In the genomic region with DNA sequence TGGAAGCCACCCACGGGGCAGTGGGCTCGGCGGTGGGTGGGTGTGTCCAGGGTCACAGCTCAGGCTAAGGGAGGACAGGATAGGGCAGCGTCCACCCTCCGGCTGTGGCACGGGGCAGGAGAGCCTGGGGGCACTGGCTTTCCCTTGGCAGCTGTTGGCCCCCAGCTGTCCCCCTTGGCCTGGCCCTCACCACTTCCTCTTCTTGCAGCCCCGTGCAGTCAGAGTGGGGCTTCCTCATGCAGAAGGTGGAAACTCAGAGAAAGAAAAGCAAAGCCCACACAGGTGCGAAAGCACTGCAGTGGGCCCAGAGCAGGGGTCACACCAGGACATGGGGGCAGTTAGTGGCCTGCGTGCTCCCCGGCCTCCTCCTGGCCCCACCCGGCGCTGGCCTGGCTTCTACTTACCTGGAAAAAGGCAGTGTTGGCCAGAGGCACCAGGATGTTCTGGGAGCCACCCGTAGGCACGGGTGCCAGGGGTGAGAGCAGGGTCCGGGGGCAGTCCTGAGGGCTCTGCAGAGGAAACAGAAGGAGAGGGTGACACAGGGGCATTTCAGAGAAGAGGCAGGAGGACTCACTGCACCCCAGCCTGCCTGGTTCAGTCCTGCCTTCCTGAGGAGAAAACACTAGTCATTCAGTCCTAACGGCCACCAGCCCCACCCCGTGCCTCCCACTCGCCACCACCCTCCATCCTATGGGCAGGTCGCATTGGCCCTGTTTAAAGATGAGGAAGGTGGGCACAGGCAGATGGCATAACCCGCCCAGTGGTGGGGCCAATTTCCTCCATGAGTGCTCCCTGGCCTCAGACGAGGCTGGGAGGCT, we compare ENCODE assay signal across 1 cellular context.
TF ChIP-seq lines count a peak whose summit lies in the region.

No MANE protein-coding gene starts in this region.

TF ChIP-seq in GM12878, 131 proteins besides CTCF, POLR2A, EP300 and RAD21 (continued from another document):
- TF ChIP-seq, protein P1, sequence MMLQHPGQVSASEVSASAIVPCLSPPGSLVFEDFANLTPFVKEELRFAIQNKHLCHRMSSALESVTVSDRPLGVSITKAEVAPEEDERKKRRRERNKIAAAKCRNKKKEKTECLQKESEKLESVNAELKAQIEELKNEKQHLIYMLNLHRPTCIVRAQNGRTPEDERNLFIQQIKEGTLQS (IDR thresholded peaks at IDR 0.05; ENCODE audit: borderline replicate concordance, extremely low read depth, low read depth, low read length) = no peak
- TF ChIP-seq JUND (IDR thresholded peaks at IDR 0.05; ENCODE audit: low read depth, low read length) = no peak
- peak; percentile 89 for TF ChIP-seq GATAD2B (conservative IDR thresholded peaks at IDR 0.05; ENCODE audit: low read depth)
- no peak for TF ChIP-seq SUPT20H (IDR thresholded peaks at IDR 0.05; ENCODE audit: borderline replicate concordance, control insufficient read depth, low read depth, low read length)
- TF ChIP-seq EED (IDR thresholded peaks at IDR 0.05; ENCODE audit: low read depth) = peak; percentile 58
- peak; percentile 55; the same call in 1 of the 2 replicates for TF ChIP-seq MTA2 (IDR thresholded peaks at IDR 0.05; ENCODE audit: low read depth)
- TF ChIP-seq, protein P2, sequence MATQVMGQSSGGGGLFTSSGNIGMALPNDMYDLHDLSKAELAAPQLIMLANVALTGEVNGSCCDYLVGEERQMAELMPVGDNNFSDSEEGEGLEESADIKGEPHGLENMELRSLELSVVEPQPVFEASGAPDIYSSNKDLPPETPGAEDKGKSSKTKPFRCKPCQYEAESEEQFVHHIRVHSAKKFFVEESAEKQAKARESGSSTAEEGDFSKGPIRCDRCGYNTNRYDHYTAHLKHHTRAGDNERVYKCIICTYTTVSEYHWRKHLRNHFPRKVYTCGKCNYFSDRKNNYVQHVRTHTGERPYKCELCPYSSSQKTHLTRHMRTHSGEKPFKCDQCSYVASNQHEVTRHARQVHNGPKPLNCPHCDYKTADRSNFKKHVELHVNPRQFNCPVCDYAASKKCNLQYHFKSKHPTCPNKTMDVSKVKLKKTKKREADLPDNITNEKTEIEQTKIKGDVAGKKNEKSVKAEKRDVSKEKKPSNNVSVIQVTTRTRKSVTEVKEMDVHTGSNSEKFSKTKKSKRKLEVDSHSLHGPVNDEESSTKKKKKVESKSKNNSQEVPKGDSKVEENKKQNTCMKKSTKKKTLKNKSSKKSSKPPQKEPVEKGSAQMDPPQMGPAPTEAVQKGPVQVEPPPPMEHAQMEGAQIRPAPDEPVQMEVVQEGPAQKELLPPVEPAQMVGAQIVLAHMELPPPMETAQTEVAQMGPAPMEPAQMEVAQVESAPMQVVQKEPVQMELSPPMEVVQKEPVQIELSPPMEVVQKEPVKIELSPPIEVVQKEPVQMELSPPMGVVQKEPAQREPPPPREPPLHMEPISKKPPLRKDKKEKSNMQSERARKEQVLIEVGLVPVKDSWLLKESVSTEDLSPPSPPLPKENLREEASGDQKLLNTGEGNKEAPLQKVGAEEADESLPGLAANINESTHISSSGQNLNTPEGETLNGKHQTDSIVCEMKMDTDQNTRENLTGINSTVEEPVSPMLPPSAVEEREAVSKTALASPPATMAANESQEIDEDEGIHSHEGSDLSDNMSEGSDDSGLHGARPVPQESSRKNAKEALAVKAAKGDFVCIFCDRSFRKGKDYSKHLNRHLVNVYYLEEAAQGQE (IDR thresholded peaks at IDR 0.05; ENCODE audit: low read depth, low read length) = no peak
- peak in 1 of 2 experiments; percentile 84; a peak in 3 of 4 replicates for TF ChIP-seq BHLHE40 (IDR thresholded peaks at IDR 0.05; ENCODE audit: borderline replicate concordance in 1 of 2, low read depth in 2 of 2, low read length in 1 of 2)
- TF ChIP-seq RELA (IDR thresholded peaks at IDR 0.05; ENCODE audit: borderline replicate concordance, partially characterized antibody) = no peak
- no peak for TF ChIP-seq CHD1 (IDR thresholded peaks at IDR 0.05; ENCODE audit: low read depth, low read length)
- no peak for TF ChIP-seq SMAD5 (IDR thresholded peaks at IDR 0.05; ENCODE audit: low read depth)
- TF ChIP-seq PAX5 (IDR thresholded peaks at IDR 0.05; ENCODE audit: borderline replicate concordance, low read depth, low read length) = peak; percentile 62; the same call in 1 of the 2 replicates
- TF ChIP-seq KDM1A (IDR thresholded peaks at IDR 0.05; ENCODE audit: borderline replicate concordance) = no peak
- TF ChIP-seq, protein P3, sequence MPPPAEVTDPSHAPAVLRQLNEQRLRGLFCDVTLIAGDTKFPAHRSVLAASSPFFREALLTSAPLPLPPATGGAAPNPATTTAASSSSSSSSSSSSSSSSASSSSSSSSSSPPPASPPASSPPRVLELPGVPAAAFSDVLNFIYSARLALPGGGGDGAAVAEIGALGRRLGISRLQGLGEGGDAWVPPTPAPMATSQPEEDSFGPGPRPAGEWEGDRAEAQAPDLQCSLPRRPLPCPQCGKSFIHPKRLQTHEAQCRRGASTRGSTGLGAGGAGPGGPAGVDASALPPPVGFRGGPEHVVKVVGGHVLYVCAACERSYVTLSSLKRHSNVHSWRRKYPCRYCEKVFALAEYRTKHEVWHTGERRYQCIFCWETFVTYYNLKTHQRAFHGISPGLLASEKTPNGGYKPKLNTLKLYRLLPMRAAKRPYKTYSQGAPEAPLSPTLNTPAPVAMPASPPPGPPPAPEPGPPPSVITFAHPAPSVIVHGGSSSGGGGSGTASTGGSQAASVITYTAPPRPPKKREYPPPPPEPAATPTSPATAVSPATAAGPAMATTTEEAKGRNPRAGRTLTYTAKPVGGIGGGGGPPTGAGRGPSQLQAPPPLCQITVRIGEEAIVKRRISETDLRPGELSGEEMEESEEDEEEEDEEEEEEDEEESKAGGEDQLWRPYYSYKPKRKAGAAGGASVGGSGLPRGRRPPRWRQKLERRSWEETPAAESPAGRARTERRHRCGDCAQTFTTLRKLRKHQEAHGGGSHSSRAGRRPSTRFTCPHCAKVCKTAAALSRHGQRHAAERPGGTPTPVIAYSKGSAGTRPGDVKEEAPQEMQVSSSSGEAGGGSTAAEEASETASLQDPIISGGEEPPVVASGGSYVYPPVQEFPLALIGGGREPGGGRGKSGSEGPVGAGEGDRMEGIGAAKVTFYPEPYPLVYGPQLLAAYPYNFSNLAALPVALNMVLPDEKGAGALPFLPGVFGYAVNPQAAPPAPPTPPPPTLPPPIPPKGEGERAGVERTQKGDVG (CRISPR knock-in tag; IDR thresholded peaks at IDR 0.05) = no peak
- TF ChIP-seq NFXL1 (IDR thresholded peaks at IDR 0.05; ENCODE audit: borderline replicate concordance) = no peak
- TF ChIP-seq CHD2 (IDR thresholded peaks at IDR 0.05; ENCODE audit: borderline replicate concordance, low read depth, low read length) = no peak
- peak; percentile 93 for TF ChIP-seq DPF2 (IDR thresholded peaks at IDR 0.05)
- TF ChIP-seq ESRRA (IDR thresholded peaks at IDR 0.05; ENCODE audit: low read length) = no peak
- no peak for TF ChIP-seq POU2F2 (IDR thresholded peaks at IDR 0.05; ENCODE audit: borderline replicate concordance, low read depth, low read length)
- TF ChIP-seq BMI1 (IDR thresholded peaks at IDR 0.05; ENCODE audit: borderline replicate concordance) = no peak
- no peak for TF ChIP-seq ZBED1 (IDR thresholded peaks at IDR 0.05; ENCODE audit: borderline replicate concordance)
- no peak for TF ChIP-seq ZNF207 (IDR thresholded peaks at IDR 0.05; ENCODE audit: borderline replicate concordance)
- peak; percentile 42; the same call in 1 of the 2 replicates for TF ChIP-seq BCL11A (IDR thresholded peaks at IDR 0.05; ENCODE audit: low read depth, low read length)
- TF ChIP-seq BACH1 (IDR thresholded peaks at IDR 0.05; ENCODE audit: borderline replicate concordance) = peak; percentile 39; the same call in 1 of the 2 replicates
